8 cellular contexts compared by ENCODE assay signal in genomic region chr6:26272171-26272631, GRCh38.
DNase-seq lines count a peak whose midpoint lies in the region; ATAC-seq and TF ChIP-seq lines count a peak whose summit lies in the region.

No MANE protein-coding gene starts in this region.

- TF ChIP-seq CTCF in KMS-11 (conservative IDR thresholded peaks at IDR 0.05; ENCODE audit: low read depth, low read length) (no peak), progenitor cell of endocrine pancreas (IDR thresholded peaks at IDR 0.05; ENCODE audit: unreplicated experiment) (no peak)

- peak overlapping the region; percentile 38 for H3K4me2 ChIP-seq in KMS-11

- no peaks in the 10 kb centered on the region for H4K20me1 ChIP-seq in KMS-11 (ENCODE audit: insufficient read depth)

- H3K27ac ChIP-seq in KMS-11 = peak overlapping the region; percentile 91

- no peaks in the 10 kb centered on the region for H3K9me3 Mint-ChIP-seq in activated T-cell treated with anti-CD3 and anti-CD28 coated beads, Interleukin-2, amount 50 U/mL, for 72 hours
- H3K9me3 Mint-ChIP-seq in progenitor cell of endocrine pancreas (ENCODE audit: low read depth) = no peaks in the 10 kb centered on the region

- H2AFZ ChIP-seq in KMS-11 (ENCODE audit: low read depth) = no peak overlapping the region; the same call in 1 of the 2 replicates

- H3K27ac Mint-ChIP-seq in activated T-cell treated with anti-CD3 and anti-CD28 coated beads, Interleukin-2, amount 50 U/mL, for 72 hours = no peak overlapping the region
- no peak overlapping the region for H3K27ac Mint-ChIP-seq in progenitor cell of endocrine pancreas

- H3K36me3 ChIP-seq in KMS-11 (ENCODE audit: insufficient read depth) = no peaks in the 10 kb centered on the region

- no peaks in the 10 kb centered on the region for H3K27me3 ChIP-seq in KMS-11 (ENCODE audit: insufficient read depth, low read depth)

- peaks cover 22% of the 10 kb centered on the region; the same call in 1 of the 2 replicates for H3K79me2 ChIP-seq in KMS-11 (ENCODE audit: insufficient read depth, low read depth)

- DNase-seq in Ammon's horn (ENCODE audit: low spot score) (peak; percentile 7), germinal center (ENCODE audit: low spot score) (peak; percentile 51), progenitor cell of endocrine pancreas (ENCODE audit: low spot score, unreplicated experiment) (peak; percentile 58), T1000 (lab: John Stamatoyannopoulos, UW) (no peak), pons (ENCODE audit: low spot score) (no peak)
- peak; percentile 68 to 72 for DNase-seq in activated T-cell treated with anti-CD3 and anti-CD28 coated beads, Interleukin-2, amount 50 U/mL, for 72 hours

- H3K36me3 Mint-ChIP-seq in activated T-cell treated with anti-CD3 and anti-CD28 coated beads, Interleukin-2, amount 50 U/mL, for 72 hours (ENCODE audit: insufficient read depth in 2 of 2) = peaks cover 0 to 3% of the 10 kb centered on the region in 2 donors
- H3K36me3 Mint-ChIP-seq in progenitor cell of endocrine pancreas (ENCODE audit: insufficient read depth) = peaks cover 1% of the 10 kb centered on the region

- peak overlapping the region; percentile 90 for H3K9ac ChIP-seq in KMS-11

- peak; percentile 23 for ATAC-seq in GM19372 (IDR thresholded peaks at IDR 0.05; ENCODE audit: low read depth, unreplicated experiment)
- ATAC-seq in activated T-cell treated with anti-CD3 and anti-CD28 coated beads, Interleukin-2, amount 50 U/mL, for 72 hours (replicated peaks in 1 of 2) = peak; percentile 12 to 25

- peaks cover 20% of the 10 kb centered on the region for H3K4me1 ChIP-seq in KMS-11 (ENCODE audit: low read depth, poor library complexity, severe bottlenecking)

- no peak overlapping the region for H3K4me3 ChIP-seq in KMS-11 (IDR thresholded peaks at IDR 0.05; ENCODE audit: insufficient read depth, low read depth, low read length)

- no peak overlapping the region for H3K4me3 Mint-ChIP-seq in activated T-cell treated with anti-CD3 and anti-CD28 coated beads, Interleukin-2, amount 50 U/mL, for 72 hours
- H3K4me3 Mint-ChIP-seq in progenitor cell of endocrine pancreas (ENCODE audit: low read depth) = no peak overlapping the region

- H3K27me3 Mint-ChIP-seq in activated T-cell treated with anti-CD3 and anti-CD28 coated beads, Interleukin-2, amount 50 U/mL, for 72 hours (ENCODE audit: low read depth) = no peaks in the 10 kb centered on the region
- no peaks in the 10 kb centered on the region for H3K27me3 Mint-ChIP-seq in progenitor cell of endocrine pancreas

- H3K4me1 Mint-ChIP-seq in activated T-cell treated with anti-CD3 and anti-CD28 coated beads, Interleukin-2, amount 50 U/mL, for 72 hours (ENCODE audit: low read depth) = peaks cover 21% of the 10 kb centered on the region
- peaks cover 38% of the 10 kb centered on the region for H3K4me1 Mint-ChIP-seq in progenitor cell of endocrine pancreas (ENCODE audit: low read depth)

Comparison
In these comparisons a context has a peak if more than half of its experiments do, and no peak if none do; other contexts are left out.
1. DNase-seq: peak in Ammon's horn (single experiment), activated T-cell treated with anti-CD3 and anti-CD28 coated beads, Interleukin-2, amount 50 U/mL, for 72 hours (2 of 2), germinal center (single experiment) and progenitor cell of endocrine pancreas (single experiment); none in T1000 (single experiment) and pons (single experiment).